Comparison of ENCODE assay signal across 26 cellular contexts in genomic region chr15:74041777-74042435, GRCh38. TPM values are rescaled to one million over a fixed set of nuclear protein-coding genes. Genes with fewer than 3 reads are reported as not detected.
DNase-seq lines count a peak whose midpoint lies in the region; ATAC-seq and TF ChIP-seq lines count a peak whose summit lies in the region.
"Had no signal": no experiment of that assay in that cellular context is flagged by ENCODE, and none has a peak within 500 bp of the region (broad histone marks: within the 10 kb centered on the region; RNA-seq: fewer than 3 reads in every experiment).

No MANE protein-coding gene starts in this region.

- TF ChIP-seq POLR2A in heart left ventricle (IDR thresholded peaks at IDR 0.05) (no peak), tibial nerve (IDR thresholded peaks at IDR 0.05) (no peak), esophagus squamous epithelium (IDR thresholded peaks at IDR 0.05) (no peak)

- no peak for TF ChIP-seq EP300 in tibial nerve (IDR thresholded peaks at IDR 0.05)

- TF ChIP-seq CTCF in heart left ventricle (IDR thresholded peaks at IDR 0.05) (no peak), RWPE1 (conservative IDR thresholded peaks at IDR 0.05; ENCODE audit: low read depth) (no peak), nephron (IDR thresholded peaks at IDR 0.05; ENCODE audit: unreplicated experiment in 3 of 3) (no peak), tibial nerve (IDR thresholded peaks at IDR 0.05) (no peak), esophagus squamous epithelium (IDR thresholded peaks at IDR 0.05) (no peak)

- H3K4me3 Mint-ChIP-seq in nephron = no peak overlapping the region

- peaks cover 3% of the 10 kb centered on the region for H3K27me3 Mint-ChIP-seq in nephron (ENCODE audit: low read depth)

- peak overlapping the region in 2 of 3 experiments; percentile 63 to 78 for H3K27ac Mint-ChIP-seq in nephron

- intact Hi-C loops in heart left ventricle (cut with DNase I) (loop anchor here in 4 of 10 donors (5.0 kb wide), 4 partner anchors 45 to 70 kb away; partner anchors contain the start of genes PML (in 1 of the 4) and STOML1 (in 1 of the 4)), Right ventricle myocardium inferior (cut with DNase I) (no loop called here), esophagus squamous epithelium (cut with DNase I) (no loop called here)

- DNase-seq in heart left ventricle (no peak), Right ventricle myocardium inferior (ENCODE audit: missing footprints) (no peak), RWPE1 (ENCODE audit: low spot score) (no peak), tibial nerve (ENCODE audit: low spot score in 2 of 2) (no peak), esophagus squamous epithelium (lab: John Stamatoyannopoulos, UW) (no peak)
- DNase-seq: adrenal gland; colonic mucosa; H7; NCI-H2029 treated with DMSO at 0.1 percent for 48 hours; NCI-H446; PC-3; stimulated activated CD4-positive, alpha-beta T cell treated with anti-CD3 and anti-CD28 coated beads, Interleukin-1b, Interleukin-23, amount 100 ng/mL, for 48 hours; T-helper 1 cell had no signal

- WGBS in heart left ventricle, 4 donors = 81 to 89% (median 86%) methylated on average over 7 to 8 of the region's 8 CpGs
- 87 to 90% methylated on average over 8 of the region's 8 CpGs for WGBS in tibial nerve, 2 donors
- 85 to 89% methylated on average over 6 of the region's 8 CpGs for WGBS in esophagus squamous epithelium, 2 donors

- ATAC-seq in heart left ventricle (no peak), Right ventricle myocardium inferior (no peak), GM21360 (IDR thresholded peaks at IDR 0.05; ENCODE audit: unreplicated experiment) (no peak), HG03521 (IDR thresholded peaks at IDR 0.05; ENCODE audit: unreplicated experiment) (no peak)
- ATAC-seq: activated CD4-positive, CD25-positive, alpha-beta regulatory T cell treated with anti-CD3 and anti-CD28 coated beads, Interleukin-2, amount 50 U/mL, for 24 hours; GM12878; PC-3 had no signal

- H3K27me3 ChIP-seq in heart left ventricle (no peaks in the 10 kb centered on the region), tibial nerve (no peaks in the 10 kb centered on the region), esophagus squamous epithelium (no peaks in the 10 kb centered on the region)
- H3K27me3 ChIP-seq: adrenal gland; BLaER1 treated with 17β-estradiol and CSF1 and Interleukin-3, amounts not matched to agents 10 nM and 100 nM; breast epithelium; colonic mucosa; SJCRH30 had no signal

- no peaks in the 10 kb centered on the region for H3K9me3 ChIP-seq in heart left ventricle
- H3K9me3 ChIP-seq in tibial nerve = no peaks in the 10 kb centered on the region
- H3K9me3 ChIP-seq in esophagus squamous epithelium = no peaks in the 10 kb centered on the region
- H3K9me3 ChIP-seq: adrenal gland; BLaER1 treated with 17β-estradiol and CSF1 and Interleukin-3, amounts not matched to agents 10 nM and 100 nM; breast epithelium; colonic mucosa; prostate gland; SJCRH30; thoracic aorta had no signal

- H3K4me1 ChIP-seq in heart left ventricle (peaks cover 6 to 75% (median 44%) of the 10 kb centered on the region in 12 donors), tibial nerve (peaks cover 0 to 75% (median 28%) of the 10 kb centered on the region in 4 donors), esophagus squamous epithelium (peaks cover 0 to 65% (median 20%) of the 10 kb centered on the region in 3 donors)
- H3K4me1 ChIP-seq: breast epithelium, colonic mucosa, prostate gland had no signal

- POLR2A ChIA-PET in RWPE1 (lab: Yijun Ruan, JAX; ENCODE audit: low non-redundant PET) = no interaction called here

- CTCF ChIA-PET in RWPE1 (lab: Yijun Ruan, JAX) = interaction anchor here (0.6 to 1.8 kb wide), 4 partner anchors 66 to 91 kb away, joined by 3 to 8 read pairs (median 6); no protein-coding TSS in a partner anchor

- peaks cover 0 to 59% (median 14%) of the 10 kb centered on the region in 9 donors for H3K36me3 ChIP-seq in heart left ventricle
- H3K36me3 ChIP-seq in tibial nerve = peaks cover 0 to 57% (median 0%) of the 10 kb centered on the region in 3 donors
- H3K36me3 ChIP-seq in esophagus squamous epithelium = peaks cover 0 to 57% (median 19%) of the 10 kb centered on the region in 3 donors
- H3K36me3 ChIP-seq: adrenal gland, breast epithelium, colonic mucosa, SJCRH30 had no signal

- H3K4me3 ChIP-seq in heart left ventricle (no peak overlapping the region), tibial nerve (no peak overlapping the region), esophagus squamous epithelium (no peak overlapping the region)
- H3K4me3 ChIP-seq: adrenal gland; BLaER1 treated with 17β-estradiol and CSF1 and Interleukin-3, amounts not matched to agents 10 nM and 100 nM; breast epithelium; colonic mucosa; GM12878; lung; prostate gland; SJCRH30; thoracic aorta had no signal

- H3K9me3 Mint-ChIP-seq in nephron = no peaks in the 10 kb centered on the region

- H3K36me3 Mint-ChIP-seq in nephron (ENCODE audit: low read depth) = peaks cover under 1% of the 10 kb centered on the region

- H3K27ac ChIP-seq in heart left ventricle = peak overlapping the region in 8 of 12 donors; percentile 43 to 86 (median 81)
- H3K27ac ChIP-seq in RWPE1 = peak overlapping the region; percentile 8; the same call in 1 of the 2 replicates
- H3K27ac ChIP-seq in tibial nerve = peak overlapping the region in 3 of 4 donors; percentile 34 to 93 (median 78)
- H3K27ac ChIP-seq in esophagus squamous epithelium = no peak overlapping the region
- H3K27ac ChIP-seq: BLaER1 treated with 17β-estradiol and CSF1 and Interleukin-3, amounts not matched to agents 10 nM and 100 nM had no signal

- H3K4me1 Mint-ChIP-seq in nephron = peaks cover 47% of the 10 kb centered on the region

RNA-seq across cellular contexts. Expression of gene GOLGA6A, which starts 40.4 kb away (rescaled TPM):
- total RNA-seq in heart left ventricle (not detected), Right ventricle myocardium inferior (not detected), tibial nerve (under 1 TPM in 2 of 4 donors, not detected in 2; 0.20 to 0.87 TPM), esophagus squamous epithelium (not detected)
- not detected for polyA plus RNA-seq in heart left ventricle
- total RNA-seq: adrenal gland, colonic mucosa, Daoy, GM12878, PC-3, SJCRH30 had no signal
- polyA plus RNA-seq: GM12878, keratinocyte had no signal

RNA-seq across cellular contexts. Expression of gene PML, which starts 47.4 kb away (rescaled TPM):
- total RNA-seq in heart left ventricle = 10 to 100 TPM; 18.4 to 68.7 (median 28.0) TPM
- 10 to 100 TPM; 17.0 to 20.8 TPM for polyA plus RNA-seq in heart left ventricle
- 22.3 TPM for total RNA-seq in Right ventricle myocardium inferior
- total RNA-seq in tibial nerve = 100 to 1,000 TPM in 2 of 4 donors, 10 to 100 TPM in 2; 69.3 to 159 (median 89.4) TPM
- total RNA-seq in esophagus squamous epithelium = 10 to 100 TPM; 34.0 to 52.3 (median 44.5) TPM

RNA-seq across cellular contexts. Expression of gene STOML1, which starts 49.8 kb away (rescaled TPM):
- total RNA-seq in heart left ventricle = 10 to 100 TPM; 25.0 to 41.1 (median 27.4) TPM
- polyA plus RNA-seq in heart left ventricle = 10 to 100 TPM; 27.7 to 38.9 TPM
- total RNA-seq in Right ventricle myocardium inferior = 31.2 TPM
- 10 to 100 TPM; 16.6 to 29.1 (median 21.5) TPM for total RNA-seq in tibial nerve
- total RNA-seq in esophagus squamous epithelium = 10 to 100 TPM in 2 of 4 donors, 1 to 10 TPM in 2; 8.3 to 14.8 (median 11.1) TPM

Comparison
In these comparisons a context has a peak if more than half of its experiments do, and no peak if none do; other contexts are left out.
1. H3K27ac ChIP-seq: peak in heart left ventricle (8 of 12), RWPE1 (single experiment) and tibial nerve (3 of 4); none in esophagus squamous epithelium (0 of 4).